ENCODE assay signal across 1 cellular context in the genomic region with DNA sequence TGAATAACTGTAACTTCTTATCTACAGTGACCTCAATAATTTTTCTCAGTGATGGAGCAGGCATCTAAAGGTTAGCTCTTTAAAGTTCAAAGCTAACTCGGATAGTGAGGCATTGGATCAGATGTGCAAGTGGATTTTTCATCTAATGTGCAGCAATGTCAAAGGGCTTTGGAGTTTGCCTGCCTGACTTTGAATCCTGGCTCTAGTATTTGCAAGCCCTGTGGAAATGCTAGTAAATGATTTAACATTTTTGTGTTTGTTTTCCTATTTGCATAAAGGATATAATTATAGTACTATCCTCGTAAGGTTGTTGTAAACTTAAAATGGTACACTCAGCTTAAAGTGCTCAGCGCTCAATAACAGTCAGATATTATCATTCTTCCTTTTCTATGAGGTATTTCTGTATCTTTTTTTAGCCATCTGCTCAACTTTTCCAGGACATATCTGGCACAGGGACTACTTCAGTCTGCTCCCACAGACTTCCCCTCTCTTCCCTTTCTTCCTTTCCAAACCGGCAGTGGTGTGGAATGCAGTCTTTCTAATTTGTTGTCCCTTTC.
A peak's percentile ranks its signal among the peaks of the same experiment; 100 is the strongest.
TF ChIP-seq lines count a peak whose summit lies in the region.

No MANE protein-coding gene starts in this region.

TF ChIP-seq in HepG2, 621 proteins besides CTCF, POLR2A, EP300 and RAD21 (continued from another document and continues in another):
- TF ChIP-seq, protein P1, sequence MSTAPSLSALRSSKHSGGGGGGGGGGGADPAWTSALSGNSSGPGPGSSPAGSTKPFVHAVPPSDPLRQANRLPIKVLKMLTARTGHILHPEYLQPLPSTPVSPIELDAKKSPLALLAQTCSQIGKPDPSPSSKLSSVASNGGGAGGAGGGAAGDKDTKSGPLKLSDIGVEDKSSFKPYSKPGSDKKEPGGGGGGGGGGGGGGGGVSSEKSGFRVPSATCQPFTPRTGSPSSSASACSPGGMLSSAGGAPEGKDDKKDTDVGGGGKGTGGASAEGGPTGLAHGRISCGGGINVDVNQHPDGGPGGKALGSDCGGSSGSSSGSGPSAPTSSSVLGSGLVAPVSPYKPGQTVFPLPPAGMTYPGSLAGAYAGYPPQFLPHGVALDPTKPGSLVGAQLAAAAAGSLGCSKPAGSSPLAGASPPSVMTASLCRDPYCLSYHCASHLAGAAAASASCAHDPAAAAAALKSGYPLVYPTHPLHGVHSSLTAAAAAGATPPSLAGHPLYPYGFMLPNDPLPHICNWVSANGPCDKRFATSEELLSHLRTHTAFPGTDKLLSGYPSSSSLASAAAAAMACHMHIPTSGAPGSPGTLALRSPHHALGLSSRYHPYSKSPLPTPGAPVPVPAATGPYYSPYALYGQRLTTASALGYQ (CRISPR knock-in tag; IDR thresholded peaks at IDR 0.05) = 0 out of 2 replicates have a peak, but pooled peaks have one; percentile 32
- TF ChIP-seq MYNN (CRISPR knock-in tag; IDR thresholded peaks at IDR 0.05; ENCODE audit: low read depth) (no peak), ZSCAN9 (CRISPR knock-in tag; IDR thresholded peaks at IDR 0.05; ENCODE audit: borderline replicate concordance) (no peak), PAF1 (CRISPR knock-in tag; IDR thresholded peaks at IDR 0.05) (no peak), TAF1 (CRISPR knock-in tag; IDR thresholded peaks at IDR 0.05) (no peak), NCOA1 (CRISPR knock-in tag; IDR thresholded peaks at IDR 0.05) (no peak), ZFP90 (CRISPR knock-in tag; IDR thresholded peaks at IDR 0.05; ENCODE audit: borderline replicate concordance) (no peak), ARNT2 (CRISPR knock-in tag; IDR thresholded peaks at IDR 0.05; ENCODE audit: low read depth) (no peak), IKZF4 (CRISPR knock-in tag; IDR thresholded peaks at IDR 0.05; ENCODE audit: borderline replicate concordance, low read depth, not compliant biosample characterization) (no peak), NFIC (IDR thresholded peaks at IDR 0.05; ENCODE audit: low read length) (peak; percentile 79), ZNF136 (CRISPR knock-in tag; IDR thresholded peaks at IDR 0.05; ENCODE audit: low read depth) (no peak), CEBPG (CRISPR knock-in tag; IDR thresholded peaks at IDR 0.05) (peak; percentile 6; the same call in 1 of the 2 replicates), ZNF354B (CRISPR knock-in tag; IDR thresholded peaks at IDR 0.05) (no peak), MEIS2 (CRISPR knock-in tag; IDR thresholded peaks at IDR 0.05) (no peak), FOXK2 (IDR thresholded peaks at IDR 0.05) (no peak), PHF21A (CRISPR knock-in tag; IDR thresholded peaks at IDR 0.05) (0 out of 2 replicates have a peak, but pooled peaks have one; percentile 29), ZNF598 (CRISPR knock-in tag; IDR thresholded peaks at IDR 0.05; ENCODE audit: borderline replicate concordance) (no peak), ZSCAN22 (CRISPR knock-in tag; IDR thresholded peaks at IDR 0.05) (no peak), SPEN (CRISPR knock-in tag; IDR thresholded peaks at IDR 0.05; ENCODE audit: low read depth) (no peak), ZNF350 (CRISPR knock-in tag; IDR thresholded peaks at IDR 0.05; ENCODE audit: borderline replicate concordance, low read depth) (no peak), HNF4A (CRISPR knock-in tag; IDR thresholded peaks at IDR 0.05) (peak; percentile 69), BRD4 (CRISPR knock-in tag; IDR thresholded peaks at IDR 0.05) (no peak), ATRX (CRISPR knock-in tag; IDR thresholded peaks at IDR 0.05; ENCODE audit: borderline replicate concordance) (no peak), HNF4G (IDR thresholded peaks at IDR 0.05; ENCODE audit: borderline replicate concordance, low read depth, low read length) (peak; percentile 63; the same call in 1 of the 2 replicates), HNF4G (CRISPR knock-in tag; IDR thresholded peaks at IDR 0.05; ENCODE audit: borderline replicate concordance, low read depth) (no peak), ZMYM4 (CRISPR knock-in tag; IDR thresholded peaks at IDR 0.05) (peak; percentile 79), RXRA (CRISPR knock-in tag; IDR thresholded peaks at IDR 0.05) (no peak), RXRB (CRISPR knock-in tag; IDR thresholded peaks at IDR 0.05; ENCODE audit: borderline replicate concordance) (0 out of 2 replicates have a peak, but pooled peaks have one; percentile 17), ZNF644 (CRISPR knock-in tag; IDR thresholded peaks at IDR 0.05; ENCODE audit: low read depth) (peak; percentile 46; the same call in 1 of the 2 replicates), ELF1 (CRISPR knock-in tag; IDR thresholded peaks at IDR 0.05) (no peak), ZBTB8A (CRISPR knock-in tag; IDR thresholded peaks at IDR 0.05; ENCODE audit: borderline replicate concordance, low read depth) (no peak), ZNF274 (CRISPR knock-in tag; IDR thresholded peaks at IDR 0.05) (no peak), ZNF709 (CRISPR knock-in tag; IDR thresholded peaks at IDR 0.05) (no peak), HMG20A (CRISPR knock-in tag; IDR thresholded peaks at IDR 0.05; ENCODE audit: borderline replicate concordance) (peak; percentile 61; the same call in 1 of the 2 replicates), RFXAP (CRISPR knock-in tag; IDR thresholded peaks at IDR 0.05; ENCODE audit: borderline replicate concordance) (no peak), RAD51 (IDR thresholded peaks at IDR 0.05; ENCODE audit: borderline replicate concordance) (no peak), ZNF264 (CRISPR knock-in tag; IDR thresholded peaks at IDR 0.05) (no peak), NFE2L1 (CRISPR knock-in tag; IDR thresholded peaks at IDR 0.05; ENCODE audit: borderline replicate concordance) (no peak), ZNF138 (CRISPR knock-in tag; IDR thresholded peaks at IDR 0.05; ENCODE audit: low read depth) (no peak), ZSCAN31 (CRISPR knock-in tag; IDR thresholded peaks at IDR 0.05; ENCODE audit: low read depth) (0 out of 2 replicates have a peak, but pooled peaks have one; percentile 48), FOXP1 (IDR thresholded peaks at IDR 0.05) (no peak), FOXP1 (CRISPR knock-in tag; IDR thresholded peaks at IDR 0.05) (peak; percentile 76; the same call in 1 of the 2 replicates), RARG (CRISPR knock-in tag; IDR thresholded peaks at IDR 0.05; ENCODE audit: low read depth) (no peak), ZNF605 (CRISPR knock-in tag; IDR thresholded peaks at IDR 0.05) (no peak), ZNF850 (CRISPR knock-in tag; conservative IDR thresholded peaks at IDR 0.05) (no peak), NCOA5 (CRISPR knock-in tag; IDR thresholded peaks at IDR 0.05) (no peak), SNAPC2 (CRISPR knock-in tag; IDR thresholded peaks at IDR 0.05) (no peak), STAG1 (CRISPR knock-in tag; IDR thresholded peaks at IDR 0.05) (peak; percentile 39), KLF12 (CRISPR knock-in tag; IDR thresholded peaks at IDR 0.05; ENCODE audit: borderline replicate concordance) (no peak), GTF3A (CRISPR knock-in tag; conservative IDR thresholded peaks at IDR 0.05) (no peak), TBX3 (IDR thresholded peaks at IDR 0.05; ENCODE audit: borderline replicate concordance) (no peak), ZFYVE20 (CRISPR knock-in tag; IDR thresholded peaks at IDR 0.05; ENCODE audit: borderline replicate concordance, low read depth) (no peak), KMT2B (CRISPR knock-in tag; IDR thresholded peaks at IDR 0.05) (no peak; the same call in 1 of the 2 replicates), YEATS4 (CRISPR knock-in tag; IDR thresholded peaks at IDR 0.05; ENCODE audit: borderline replicate concordance) (no peak), NFYB (CRISPR knock-in tag; IDR thresholded peaks at IDR 0.05) (no peak)
- TF ChIP-seq, protein P2, sequence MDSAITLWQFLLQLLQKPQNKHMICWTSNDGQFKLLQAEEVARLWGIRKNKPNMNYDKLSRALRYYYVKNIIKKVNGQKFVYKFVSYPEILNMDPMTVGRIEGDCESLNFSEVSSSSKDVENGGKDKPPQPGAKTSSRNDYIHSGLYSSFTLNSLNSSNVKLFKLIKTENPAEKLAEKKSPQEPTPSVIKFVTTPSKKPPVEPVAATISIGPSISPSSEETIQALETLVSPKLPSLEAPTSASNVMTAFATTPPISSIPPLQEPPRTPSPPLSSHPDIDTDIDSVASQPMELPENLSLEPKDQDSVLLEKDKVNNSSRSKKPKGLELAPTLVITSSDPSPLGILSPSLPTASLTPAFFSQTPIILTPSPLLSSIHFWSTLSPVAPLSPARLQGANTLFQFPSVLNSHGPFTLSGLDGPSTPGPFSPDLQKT (CRISPR knock-in tag; IDR thresholded peaks at IDR 0.05; ENCODE audit: borderline replicate concordance) = no peak
- TF ChIP-seq, protein P3, sequence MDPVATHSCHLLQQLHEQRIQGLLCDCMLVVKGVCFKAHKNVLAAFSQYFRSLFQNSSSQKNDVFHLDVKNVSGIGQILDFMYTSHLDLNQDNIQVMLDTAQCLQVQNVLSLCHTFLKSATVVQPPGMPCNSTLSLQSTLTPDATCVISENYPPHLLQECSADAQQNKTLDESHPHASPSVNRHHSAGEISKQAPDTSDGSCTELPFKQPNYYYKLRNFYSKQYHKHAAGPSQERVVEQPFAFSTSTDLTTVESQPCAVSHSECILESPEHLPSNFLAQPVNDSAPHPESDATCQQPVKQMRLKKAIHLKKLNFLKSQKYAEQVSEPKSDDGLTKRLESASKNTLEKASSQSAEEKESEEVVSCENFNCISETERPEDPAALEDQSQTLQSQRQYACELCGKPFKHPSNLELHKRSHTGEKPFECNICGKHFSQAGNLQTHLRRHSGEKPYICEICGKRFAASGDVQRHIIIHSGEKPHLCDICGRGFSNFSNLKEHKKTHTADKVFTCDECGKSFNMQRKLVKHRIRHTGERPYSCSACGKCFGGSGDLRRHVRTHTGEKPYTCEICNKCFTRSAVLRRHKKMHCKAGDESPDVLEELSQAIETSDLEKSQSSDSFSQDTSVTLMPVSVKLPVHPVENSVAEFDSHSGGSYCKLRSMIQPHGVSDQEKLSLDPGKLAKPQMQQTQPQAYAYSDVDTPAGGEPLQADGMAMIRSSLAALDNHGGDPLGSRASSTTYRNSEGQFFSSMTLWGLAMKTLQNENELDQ (CRISPR knock-in tag; IDR thresholded peaks at IDR 0.05; ENCODE audit: borderline replicate concordance) = no peak
- TF ChIP-seq, protein P4, sequence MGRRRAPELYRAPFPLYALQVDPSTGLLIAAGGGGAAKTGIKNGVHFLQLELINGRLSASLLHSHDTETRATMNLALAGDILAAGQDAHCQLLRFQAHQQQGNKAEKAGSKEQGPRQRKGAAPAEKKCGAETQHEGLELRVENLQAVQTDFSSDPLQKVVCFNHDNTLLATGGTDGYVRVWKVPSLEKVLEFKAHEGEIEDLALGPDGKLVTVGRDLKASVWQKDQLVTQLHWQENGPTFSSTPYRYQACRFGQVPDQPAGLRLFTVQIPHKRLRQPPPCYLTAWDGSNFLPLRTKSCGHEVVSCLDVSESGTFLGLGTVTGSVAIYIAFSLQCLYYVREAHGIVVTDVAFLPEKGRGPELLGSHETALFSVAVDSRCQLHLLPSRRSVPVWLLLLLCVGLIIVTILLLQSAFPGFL (CRISPR knock-in tag; IDR thresholded peaks at IDR 0.05) = no peak
- TF ChIP-seq, protein P5, sequence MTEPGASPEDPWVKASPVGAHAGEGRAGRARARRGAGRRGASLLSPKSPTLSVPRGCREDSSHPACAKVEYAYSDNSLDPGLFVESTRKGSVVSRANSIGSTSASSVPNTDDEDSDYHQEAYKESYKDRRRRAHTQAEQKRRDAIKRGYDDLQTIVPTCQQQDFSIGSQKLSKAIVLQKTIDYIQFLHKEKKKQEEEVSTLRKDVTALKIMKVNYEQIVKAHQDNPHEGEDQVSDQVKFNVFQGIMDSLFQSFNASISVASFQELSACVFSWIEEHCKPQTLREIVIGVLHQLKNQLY (CRISPR knock-in tag; IDR thresholded peaks at IDR 0.05) = 0 out of 2 replicates have a peak, but pooled peaks have one; percentile 23
- TF ChIP-seq, protein P6, sequence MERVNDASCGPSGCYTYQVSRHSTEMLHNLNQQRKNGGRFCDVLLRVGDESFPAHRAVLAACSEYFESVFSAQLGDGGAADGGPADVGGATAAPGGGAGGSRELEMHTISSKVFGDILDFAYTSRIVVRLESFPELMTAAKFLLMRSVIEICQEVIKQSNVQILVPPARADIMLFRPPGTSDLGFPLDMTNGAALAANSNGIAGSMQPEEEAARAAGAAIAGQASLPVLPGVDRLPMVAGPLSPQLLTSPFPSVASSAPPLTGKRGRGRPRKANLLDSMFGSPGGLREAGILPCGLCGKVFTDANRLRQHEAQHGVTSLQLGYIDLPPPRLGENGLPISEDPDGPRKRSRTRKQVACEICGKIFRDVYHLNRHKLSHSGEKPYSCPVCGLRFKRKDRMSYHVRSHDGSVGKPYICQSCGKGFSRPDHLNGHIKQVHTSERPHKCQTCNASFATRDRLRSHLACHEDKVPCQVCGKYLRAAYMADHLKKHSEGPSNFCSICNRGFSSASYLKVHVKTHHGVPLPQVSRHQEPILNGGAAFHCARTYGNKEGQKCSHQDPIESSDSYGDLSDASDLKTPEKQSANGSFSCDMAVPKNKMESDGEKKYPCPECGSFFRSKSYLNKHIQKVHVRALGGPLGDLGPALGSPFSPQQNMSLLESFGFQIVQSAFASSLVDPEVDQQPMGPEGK (CRISPR knock-in tag; IDR thresholded peaks at IDR 0.05) = no peak
- TF ChIP-seq, protein P7, sequence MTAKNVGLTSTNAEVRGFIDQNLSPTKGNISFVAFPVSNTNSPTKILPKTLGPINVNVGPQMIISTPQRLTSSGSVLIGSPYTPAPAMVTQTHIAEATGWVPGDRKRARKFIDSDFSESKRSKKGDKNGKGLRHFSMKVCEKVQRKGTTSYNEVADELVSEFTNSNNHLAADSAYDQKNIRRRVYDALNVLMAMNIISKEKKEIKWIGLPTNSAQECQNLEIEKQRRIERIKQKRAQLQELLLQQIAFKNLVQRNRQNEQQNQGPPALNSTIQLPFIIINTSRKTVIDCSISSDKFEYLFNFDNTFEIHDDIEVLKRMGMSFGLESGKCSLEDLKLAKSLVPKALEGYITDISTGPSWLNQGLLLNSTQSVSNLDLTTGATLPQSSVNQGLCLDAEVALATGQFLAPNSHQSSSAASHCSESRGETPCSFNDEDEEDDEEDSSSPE (CRISPR knock-in tag; IDR thresholded peaks at IDR 0.05) = no peak
- TF ChIP-seq, protein P8, sequence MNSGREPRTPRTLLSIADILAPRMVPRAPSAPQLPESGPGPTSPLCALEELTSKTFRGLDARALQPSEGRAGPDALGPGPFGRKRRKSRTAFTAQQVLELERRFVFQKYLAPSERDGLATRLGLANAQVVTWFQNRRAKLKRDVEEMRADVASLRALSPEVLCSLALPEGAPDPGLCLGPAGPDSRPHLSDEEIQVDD (CRISPR knock-in tag; IDR thresholded peaks at IDR 0.05; ENCODE audit: borderline replicate concordance) = no peak
- TF ChIP-seq, protein P9, sequence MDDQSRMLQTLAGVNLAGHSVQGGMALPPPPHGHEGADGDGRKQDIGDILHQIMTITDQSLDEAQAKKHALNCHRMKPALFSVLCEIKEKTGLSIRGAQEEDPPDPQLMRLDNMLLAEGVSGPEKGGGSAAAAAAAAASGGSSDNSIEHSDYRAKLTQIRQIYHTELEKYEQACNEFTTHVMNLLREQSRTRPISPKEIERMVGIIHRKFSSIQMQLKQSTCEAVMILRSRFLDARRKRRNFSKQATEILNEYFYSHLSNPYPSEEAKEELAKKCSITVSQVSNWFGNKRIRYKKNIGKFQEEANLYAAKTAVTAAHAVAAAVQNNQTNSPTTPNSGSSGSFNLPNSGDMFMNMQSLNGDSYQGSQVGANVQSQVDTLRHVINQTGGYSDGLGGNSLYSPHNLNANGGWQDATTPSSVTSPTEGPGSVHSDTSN (CRISPR knock-in tag; IDR thresholded peaks at IDR 0.05; ENCODE audit: borderline replicate concordance) = no peak
